In the genomic region with DNA sequence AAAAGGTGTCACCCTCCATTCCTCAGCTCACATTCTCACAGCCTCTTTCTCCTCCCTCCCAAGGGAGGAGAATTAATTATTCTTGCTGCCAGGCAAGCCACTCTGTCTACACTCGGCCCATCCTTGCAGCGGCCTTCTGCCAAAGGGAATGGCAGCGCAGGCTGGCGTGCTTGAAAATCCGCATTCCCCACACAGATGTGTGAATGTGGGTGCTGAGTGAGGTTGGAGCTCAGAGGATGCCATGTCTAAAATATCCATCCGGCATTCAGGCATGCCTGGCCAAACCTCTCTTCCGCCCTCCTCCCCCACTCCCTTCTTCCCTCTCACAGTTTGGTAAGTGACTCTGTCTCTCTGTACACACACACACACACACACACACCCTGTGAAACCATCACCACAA, we compare ENCODE assay signal across 22 cellular contexts. TPM values are rescaled to one million over a fixed set of nuclear protein-coding genes. Genes with fewer than 3 reads are reported as not detected.
"Had no signal": no experiment of that assay in that cellular context is flagged by ENCODE, and none has a peak within 500 bp of the region (broad histone marks: within the 10 kb centered on the region; RNA-seq: fewer than 3 reads in every experiment).

No MANE protein-coding gene starts in this region.

- DNase-seq: activated CD4-positive, alpha-beta memory T cell treated with anti-CD3 and anti-CD28 coated beads for 36 hours; activated CD4-positive, alpha-beta T cell treated with anti-CD3 and anti-CD28 coated beads, Interleukin-2, amount 10 ng/mL, durations not matched to agents 24 days and 14 days; activated CD4-positive, CD25-positive, alpha-beta regulatory T cell treated with anti-CD3 and anti-CD28 coated beads, Interleukin-2, amount 50 U/mL, for 72 hours; activated CD8-positive, alpha-beta memory T cell treated with anti-CD3 and anti-CD28 coated beads, Interleukin-2, amount 50 U/mL, for 4 hours; activated naive CD8-positive, alpha-beta T cell treated with anti-CD3 and anti-CD28 coated beads, Interleukin-2, amount 50 U/mL, for 24 hours; activated T-cell treated with anti-CD3 and anti-CD28 coated beads, Interleukin-2, amount 50 U/mL, for 24 hours; body of pancreas; colonic mucosa; effector memory CD4-positive, alpha-beta T cell; foreskin keratinocyte; heart left ventricle; immature natural killer cell; nucleus accumbens; right cardiac atrium; spleen; stimulated activated naive CD4-positive, alpha-beta T cell; T-helper 2 cell had no signal

- H3K36me3 ChIP-seq: colonic mucosa, heart left ventricle, spleen, tibial nerve had no signal

- H2AFZ ChIP-seq: parathyroid adenoma had no signal

- ATAC-seq: activated naive CD8-positive, alpha-beta T cell treated with anti-CD3 and anti-CD28 coated beads, Interleukin-2, amount 50 U/mL, for 24 hours; activated T-helper 17 cell treated with anti-CD3 and anti-CD28 coated beads, Interleukin-2, amount 50 U/mL, for 72 hours; body of pancreas; foreskin keratinocyte; heart left ventricle; right cardiac atrium had no signal

- H3K4me3 ChIP-seq: body of pancreas, colonic mucosa, heart left ventricle, spleen, tibial nerve had no signal

- H3K27ac ChIP-seq: body of pancreas, colonic mucosa, foreskin keratinocyte, heart left ventricle, parathyroid adenoma, tibial nerve had no signal

- H3K9ac ChIP-seq: parathyroid adenoma had no signal

- H3K27me3 ChIP-seq: colonic mucosa, tibial nerve had no signal

- H3K79me2 ChIP-seq: parathyroid adenoma had no signal

- H3K9me3 ChIP-seq: body of pancreas, colonic mucosa, heart left ventricle, spleen, tibial nerve had no signal

- H3K4me1 ChIP-seq: body of pancreas, colonic mucosa, foreskin keratinocyte, parathyroid adenoma had no signal

RNA-seq across cellular contexts. Expression of gene PNPLA1, which starts 27.7 kb away (rescaled TPM):
- polyA plus RNA-seq: foreskin keratinocyte, immature natural killer cell, right cardiac atrium had no signal

RNA-seq across cellular contexts. Expression of gene BNIP5, which starts 39.2 kb away (rescaled TPM):
- polyA plus RNA-seq: esophagus, foreskin keratinocyte, heart left ventricle, immature natural killer cell, urinary bladder had no signal
